ENCODE assay signal across 18 cellular contexts in the genomic region with DNA sequence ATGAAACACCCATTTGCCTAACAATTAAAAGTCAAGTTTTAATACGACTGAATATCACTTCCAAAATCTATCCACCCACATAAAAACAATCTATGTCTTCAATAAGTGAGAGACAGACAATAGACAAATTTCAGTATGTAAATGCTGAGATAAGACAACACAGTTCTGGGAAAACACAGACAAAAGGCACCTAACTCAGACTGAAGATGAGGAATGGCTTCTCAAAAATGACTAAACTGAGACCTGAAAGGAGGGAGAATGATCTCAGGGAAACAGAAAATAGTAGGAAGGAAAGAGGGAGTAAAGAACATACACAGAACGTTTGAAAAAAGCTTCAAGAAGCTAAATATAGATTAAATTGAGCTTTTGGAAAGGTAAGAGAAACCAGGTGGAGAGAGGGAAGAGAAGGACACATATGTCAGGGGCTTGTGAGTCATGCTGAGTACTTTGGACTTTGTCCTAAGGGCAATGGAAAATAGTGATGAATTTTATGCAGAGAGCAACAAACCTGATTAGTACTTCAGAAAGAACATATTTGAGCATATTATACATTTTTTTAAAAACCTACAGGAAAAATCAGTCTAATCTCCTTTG. TPM values are rescaled to one million over a fixed set of nuclear protein-coding genes. Genes with fewer than 3 reads are reported as not detected.
DNase-seq lines count a peak whose midpoint lies in the region; ATAC-seq, FAIRE-seq and TF ChIP-seq lines count a peak whose summit lies in the region.
"Had no signal": no experiment of that assay in that cellular context is flagged by ENCODE, and none has a peak within 500 bp of the region (broad histone marks: within the 10 kb centered on the region; RNA-seq: fewer than 3 reads in every experiment).

No MANE protein-coding gene starts in this region.

- peaks cover 32% of the 10 kb centered on the region for H3K36me3 Mint-ChIP-seq in activated naive CD8-positive, alpha-beta T cell treated with anti-CD3 and anti-CD28 coated beads, Interleukin-2, amount 50 U/mL, for 24 hours (ENCODE audit: low read depth)

- CTCF ChIA-PET in A549 (lab: Yijun Ruan, JAX) (interaction anchor here (1.1 kb wide), 1 partner anchor 16 kb away, joined by 4 read pairs; no protein-coding TSS in a partner anchor), PC-9 (lab: Charles Lee) (interaction anchor here (0.6 kb wide), 1 partner anchor 102 kb away, joined by 3 read pairs; no protein-coding TSS in a partner anchor)

- H3K4me1 ChIP-seq in A549 (peaks cover 8% of the 10 kb centered on the region; the same call in 2 of the 3 replicates), PC-9 (replicated peaks; ENCODE audit: insufficient read depth) (no peaks in the 10 kb centered on the region)
- H3K4me1 ChIP-seq: prostate gland had no signal

- no peak overlapping the region for H3K4me3 ChIP-seq in A549
- no peak overlapping the region for H3K4me3 ChIP-seq in PC-9
- H3K4me3 ChIP-seq: prostate gland had no signal

- H3K9me2 ChIP-seq in PC-9 (ENCODE audit: insufficient read depth), result no peaks in the 10 kb centered on the region; the same call in 1 of the 2 replicates

- no peaks in the 10 kb centered on the region for H3K27me3 ChIP-seq in PC-9 (ENCODE audit: insufficient read depth, low read depth)

- 0 out of 3 replicates have a peak overlapping the region, but pooled peaks have one; percentile 1 for H3K4me2 ChIP-seq in A549
- H3K4me2 ChIP-seq in PC-9, result no peak overlapping the region

- H3K9me3 Mint-ChIP-seq in activated naive CD8-positive, alpha-beta T cell treated with anti-CD3 and anti-CD28 coated beads, Interleukin-2, amount 50 U/mL, for 24 hours, result no peaks in the 10 kb centered on the region

- no peaks in the 10 kb centered on the region for H3K36me3 ChIP-seq in PC-9 (ENCODE audit: low read depth)
- H3K36me3 ChIP-seq: prostate gland had no signal

- H3K27ac Mint-ChIP-seq in activated naive CD8-positive, alpha-beta T cell treated with anti-CD3 and anti-CD28 coated beads, Interleukin-2, amount 50 U/mL, for 24 hours, result peak overlapping the region; percentile 6

- no peak for FAIRE-seq in A549 (lab: Jason Lieb, UNC)
- FAIRE-seq: astrocyte had no signal

- H3K27ac ChIP-seq in A549 (no peak overlapping the region), PC-9 (no peak overlapping the region)
- H3K27ac ChIP-seq: prostate gland had no signal

- no peaks in the 10 kb centered on the region for H3K79me2 ChIP-seq in PC-9 (ENCODE audit: low read depth)

- ATAC-seq in A549, result no peak
- peak; percentile 43 for ATAC-seq in activated naive CD8-positive, alpha-beta T cell treated with anti-CD3 and anti-CD28 coated beads, Interleukin-2, amount 50 U/mL, for 24 hours
- ATAC-seq in HG03280 (IDR thresholded peaks at IDR 0.05; ENCODE audit: unreplicated experiment), result no peak

- TF ChIP-seq CTCF in A549 (IDR thresholded peaks at IDR 0.05) (no peak), PC-9 (conservative IDR thresholded peaks at IDR 0.05) (no peak)

- no peaks in the 10 kb centered on the region for H3K27me3 Mint-ChIP-seq in activated naive CD8-positive, alpha-beta T cell treated with anti-CD3 and anti-CD28 coated beads, Interleukin-2, amount 50 U/mL, for 24 hours

- no TSS peak for BruUV-seq in PC-9 (replicated peaks; lab: Mats Ljungman, UMichigan)

- no peaks in the 10 kb centered on the region for H3F3A ChIP-seq in PC-9 (ENCODE audit: insufficient read depth, low read depth)

- no peak for TF ChIP-seq EP300 in A549 (IDR thresholded peaks at IDR 0.05)

- H4K20me1 ChIP-seq in PC-9 (ENCODE audit: insufficient read depth), result no peaks in the 10 kb centered on the region

- no peak overlapping the region for H2AFZ ChIP-seq in PC-9

- peaks cover 48% of the 10 kb centered on the region for H3K4me1 Mint-ChIP-seq in activated naive CD8-positive, alpha-beta T cell treated with anti-CD3 and anti-CD28 coated beads, Interleukin-2, amount 50 U/mL, for 24 hours

- WGBS in A549 (ENCODE audit: missing lambda C conversion rate), result 47% methylated on average over 2 of the region's 2 CpGs

- no peak for TF ChIP-seq RAD21 in A549 (conservative IDR thresholded peaks at IDR 0.05 in 1 of 2, IDR thresholded peaks at IDR 0.05 in 1 of 2)

- POLR2A ChIA-PET in A549 (lab: Yijun Ruan, JAX) (no interaction called here), PC-9 (lab: Charles Lee; ENCODE audit: unreplicated experiment) (no interaction called here)

- intact Hi-C loops in PC-9 (cut with micrococcal nuclease; ENCODE audit: unreplicated experiment), result no loop called here

- in situ Hi-C loops in G401 (cut with HindIII; ENCODE audit: low sequenced_read_pairs), result no loop called here

- H3K9me3 ChIP-seq in A549, result no peaks in the 10 kb centered on the region
- no peaks in the 10 kb centered on the region for H3K9me3 ChIP-seq in PC-9 (ENCODE audit: insufficient read depth, low read depth)
- H3K9me3 ChIP-seq: prostate gland had no signal

- no peak for TF ChIP-seq POLR2A in A549 (IDR thresholded peaks at IDR 0.05; ENCODE audit: low read length)

- H3K4me3 Mint-ChIP-seq in activated naive CD8-positive, alpha-beta T cell treated with anti-CD3 and anti-CD28 coated beads, Interleukin-2, amount 50 U/mL, for 24 hours, result no peak overlapping the region

- DNase-seq in A549 (ENCODE audit: low read depth in 1 of 2, low spot score in 1 of 2) (no peak), G401 (ENCODE audit: low spot score) (peak; percentile 92), kidney tubule cell (ENCODE audit: low spot score) (peak; percentile 41), PC-9 (no peak), RPMI8226 (no peak)
- DNase-seq in activated naive CD8-positive, alpha-beta T cell treated with anti-CD3 and anti-CD28 coated beads, Interleukin-2, amount 50 U/mL, for 24 hours, result no peak
- no peak for DNase-seq in stimulated activated CD4-positive, alpha-beta T cell treated with anti-CD3 and anti-CD28 coated beads, Interleukin-1b, Interleukin-23, amount 100 ng/mL, for 48 hours
- DNase-seq: activated CD4-positive, alpha-beta T cell treated with anti-CD3 and anti-CD28 coated beads for 48 hours; activated T-cell treated with anti-CD3 and anti-CD28 coated beads, Interleukin-2, amount 50 U/mL, for 48 hours; effector CD4-positive, alpha-beta T cell; EL; foreskin melanocyte; GOT3; islet precursor cell; T-helper 1 cell had no signal

TF ChIP-seq in A549, 52 proteins besides CTCF, POLR2A, EP300 and RAD21:
- TF ChIP-seq ESRRA (IDR thresholded peaks at IDR 0.05; ENCODE audit: borderline replicate concordance, low read length), result no peak
- no peak for TF ChIP-seq EHF (CRISPR knock-in tag; IDR thresholded peaks at IDR 0.05)
- TF ChIP-seq FOSL2 (IDR thresholded peaks at IDR 0.05), result no peak
- no peak for TF ChIP-seq FOSL2 (CRISPR knock-in tag; IDR thresholded peaks at IDR 0.05)
- TF ChIP-seq, protein P1, sequence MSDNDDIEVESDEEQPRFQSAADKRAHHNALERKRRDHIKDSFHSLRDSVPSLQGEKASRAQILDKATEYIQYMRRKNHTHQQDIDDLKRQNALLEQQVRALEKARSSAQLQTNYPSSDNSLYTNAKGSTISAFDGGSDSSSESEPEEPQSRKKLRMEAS (IDR thresholded peaks at IDR 0.05), result no peak
- no peak for TF ChIP-seq SMC3 (IDR thresholded peaks at IDR 0.05)
- no peak for TF ChIP-seq RNF2 (IDR thresholded peaks at IDR 0.05; ENCODE audit: borderline replicate concordance, low read depth)
- no peak for TF ChIP-seq HDAC2 (IDR thresholded peaks at IDR 0.05)
- TF ChIP-seq JUN (IDR thresholded peaks at IDR 0.05), result no peak
- TF ChIP-seq TFCP2L1 (CRISPR knock-in tag; IDR thresholded peaks at IDR 0.05), result no peak
- no peak for TF ChIP-seq NFE2L2 (conservative IDR thresholded peaks at IDR 0.05; ENCODE audit: low read length)
- no peak for TF ChIP-seq CEBPB (IDR thresholded peaks at IDR 0.05)
- no peak for TF ChIP-seq CHD2 (IDR thresholded peaks at IDR 0.05; ENCODE audit: low read length, partially characterized antibody)
- TF ChIP-seq JUNB (IDR thresholded peaks at IDR 0.05), result no peak

RNA-seq across cellular contexts. Expression of a gene that starts 16.1 kb away (rescaled TPM):
- polyA plus RNA-seq in A549 (2011; rRNA removed), result 16.6 and 23.8 TPM in 2 replicates
- 3.3 and 3.6 TPM in 2 replicates for polyA plus RNA-seq in A549 (2012; cell fraction: cytosol; rRNA removed)
- 2.6 and 4.2 TPM in 2 replicates for polyA plus RNA-seq in A549 (2012; cell fraction: nucleus; rRNA removed)
- polyA plus RNA-seq in A549 (2017; fragmentation: RNase III; extraction: RNeasy Plus Mini Kit Qiagen cat#74134 plus additional on column Dnase treatment), result 12.2 to 15.3 TPM (median 14.1 TPM) in 3 replicates
- 6.8 and 7.3 TPM in 2 replicates for polyA minus RNA-seq in A549 (2011; rRNA and poly(A)+ RNA removed)
- total RNA-seq in G401 (2014; rRNA removed; shearing (Covaris generic)), result 12.0 and 19.5 TPM in 2 replicates
- total RNA-seq in PC-9 (2021), result 24.6 and 25.2 TPM in 2 replicates

Comparison
In these comparisons a context has a peak if more than half of its experiments do, and no peak if none do; other contexts are left out.
1. DNase-seq: peak in G401 (single experiment) and kidney tubule cell (single experiment); none in A549 (0 of 2), activated naive CD8-positive, alpha-beta T cell treated with anti-CD3 and anti-CD28 coated beads, Interleukin-2, amount 50 U/mL, for 24 hours (single experiment), stimulated activated CD4-positive, alpha-beta T cell treated with anti-CD3 and anti-CD28 coated beads, Interleukin-1b, Interleukin-23, amount 100 ng/mL, for 48 hours (single experiment), PC-9 (0 of 2) and RPMI8226 (single experiment).